Comparison of ENCODE assay signal across 8 cellular contexts in genomic region chr12:113232787-113233585, GRCh38. TPM values are rescaled to one million over a fixed set of nuclear protein-coding genes. Genes with fewer than 3 reads are reported as not detected.
DNase-seq lines count a peak whose midpoint lies in the region; ATAC-seq and TF ChIP-seq lines count a peak whose summit lies in the region.

No MANE protein-coding gene starts in this region.

- H3K79me2 ChIP-seq in GM23338 (replicated peaks; ENCODE audit: insufficient read depth), result no peaks in the 10 kb centered on the region

- POLR2A ChIA-PET in naive thymus-derived CD8-positive, alpha-beta T cell (lab: Charles Lee), result interaction anchor here (0.5 to 5.0 kb wide), 6 partner anchors 10 to 43 kb away, joined by 3 to 46 read pairs (median 4); partner anchors contain the start of gene TPCN1

- WGBS in tibial nerve, 2 donors, result 63 to 64% methylated on average over 23 to 24 of the region's 25 CpGs

- H3K27me3 Mint-ChIP-seq in GM23338 (ENCODE audit: insufficient read depth, low read depth, poor library complexity), result peaks cover 8% of the 10 kb centered on the region
- no peaks in the 10 kb centered on the region for H3K27me3 Mint-ChIP-seq in naive thymus-derived CD8-positive, alpha-beta T cell
- no peaks in the 10 kb centered on the region for H3K27me3 Mint-ChIP-seq in stimulated activated naive CD8-positive, alpha-beta T cell treated with anti-CD3 and anti-CD28 coated beads, Interleukin-15, amount 100 ng/mL, for 72 hours

- H3K27ac ChIP-seq in GM23338 (ENCODE audit: low read depth) (peak overlapping the region; percentile 74; the same call in 1 of the 2 replicates), tibial nerve (peak overlapping the region in 2 of 4 donors; percentile 49 to 66)

- in situ Hi-C loops in G401 (cut with HindIII; ENCODE audit: low sequenced_read_pairs), result no loop called here

- H3K9me3 ChIP-seq in tibial nerve, result no peaks in the 10 kb centered on the region

- peaks cover 38% of the 10 kb centered on the region for H3K36me3 Mint-ChIP-seq in GM23338 (ENCODE audit: low read depth)
- peaks cover 7 to 42% (median 9%) of the 10 kb centered on the region in 3 donors for H3K36me3 Mint-ChIP-seq in naive thymus-derived CD8-positive, alpha-beta T cell

- H3K4me3 ChIP-seq in GM23338 (peak overlapping the region; percentile 18; the same call in 1 of the 2 replicates), choroid plexus epithelial cell (ENCODE audit: low read depth, low read length) (no peak overlapping the region), tibial nerve (no peak overlapping the region)

- H3K4me3 Mint-ChIP-seq in GM23338, result peak overlapping the region; percentile 55
- peak overlapping the region; percentile 73 to 92 (median 90) for H3K4me3 Mint-ChIP-seq in naive thymus-derived CD8-positive, alpha-beta T cell
- peak overlapping the region; percentile 80 to 83 for H3K4me3 Mint-ChIP-seq in stimulated activated naive CD8-positive, alpha-beta T cell treated with anti-CD3 and anti-CD28 coated beads, Interleukin-15, amount 100 ng/mL, for 72 hours

- TF ChIP-seq POLR2A in tibial nerve (IDR thresholded peaks at IDR 0.05), result no peak

- no peak overlapping the region for H2AFZ ChIP-seq in GM23338

- TF ChIP-seq EP300 in tibial nerve (IDR thresholded peaks at IDR 0.05), result peak in 1 of 2 donors; percentile 63

- no peaks in the 10 kb centered on the region for H3F3A ChIP-seq in GM23338 (replicated peaks; ENCODE audit: low read depth)

- H3K27me3 ChIP-seq in GM23338 (ENCODE audit: insufficient read depth), result no peaks in the 10 kb centered on the region
- H3K27me3 ChIP-seq in tibial nerve, result no peaks in the 10 kb centered on the region

- H3K27ac Mint-ChIP-seq in GM23338, result peak overlapping the region; percentile 93
- peak overlapping the region; percentile 73 to 96 (median 93) for H3K27ac Mint-ChIP-seq in naive thymus-derived CD8-positive, alpha-beta T cell
- peak overlapping the region; percentile 87 to 90 for H3K27ac Mint-ChIP-seq in stimulated activated naive CD8-positive, alpha-beta T cell treated with anti-CD3 and anti-CD28 coated beads, Interleukin-15, amount 100 ng/mL, for 72 hours

- H3K4me1 Mint-ChIP-seq in GM23338, result peaks cover 34% of the 10 kb centered on the region
- H3K4me1 Mint-ChIP-seq in naive thymus-derived CD8-positive, alpha-beta T cell, result peaks cover 20 to 74% (median 63%) of the 10 kb centered on the region in 4 donors
- H3K4me1 Mint-ChIP-seq in stimulated activated naive CD8-positive, alpha-beta T cell treated with anti-CD3 and anti-CD28 coated beads, Interleukin-15, amount 100 ng/mL, for 72 hours, result peaks cover 66% of the 10 kb centered on the region

- peak; percentile 92 for ATAC-seq in GM23338
- peak; percentile 69 to 70 for ATAC-seq in activated CD4-positive, CD25-positive, alpha-beta regulatory T cell treated with anti-CD3 and anti-CD28 coated beads, Interleukin-2, amount 50 U/mL, for 24 hours
- peak; percentile 96 to 97 for ATAC-seq in naive thymus-derived CD8-positive, alpha-beta T cell
- ATAC-seq in stimulated activated naive CD8-positive, alpha-beta T cell treated with anti-CD3 and anti-CD28 coated beads, Interleukin-15, amount 100 ng/mL, for 72 hours, result peak; percentile 88

- peak; percentile 74 for DNase-seq in G401 (ENCODE audit: low spot score)
- DNase-seq in GM23338 (ENCODE audit: low spot score), result peak; percentile 92
- DNase-seq in NCI-H128 (lab: John Stamatoyannopoulos, UW; ENCODE audit: unreplicated experiment), result peak; percentile 92
- peak; percentile 73 for DNase-seq in choroid plexus epithelial cell (ENCODE audit: low read depth)
- peak; percentile 55 to 87 (median 80) for DNase-seq in naive thymus-derived CD8-positive, alpha-beta T cell
- peak; percentile 64 to 80 for DNase-seq in stimulated activated naive CD8-positive, alpha-beta T cell treated with anti-CD3 and anti-CD28 coated beads, Interleukin-15, amount 100 ng/mL, for 72 hours
- no peak for DNase-seq in tibial nerve (ENCODE audit: low spot score in 2 of 2)

- peaks cover 15% of the 10 kb centered on the region for H3K4me1 ChIP-seq in GM23338 (ENCODE audit: insufficient read depth)
- peaks cover 0 to 68% (median 12%) of the 10 kb centered on the region in 4 donors for H3K4me1 ChIP-seq in tibial nerve

- H3K9me2 ChIP-seq in GM23338 (ENCODE audit: insufficient read depth), result no peaks in the 10 kb centered on the region

- no peaks in the 10 kb centered on the region; the same call in 2 of the 3 replicates for H3K9me3 Mint-ChIP-seq in GM23338
- H3K9me3 Mint-ChIP-seq in naive thymus-derived CD8-positive, alpha-beta T cell, result no peaks in the 10 kb centered on the region
- H3K9me3 Mint-ChIP-seq in stimulated activated naive CD8-positive, alpha-beta T cell treated with anti-CD3 and anti-CD28 coated beads, Interleukin-15, amount 100 ng/mL, for 72 hours, result no peaks in the 10 kb centered on the region

- H3K4me2 ChIP-seq in GM23338, result peak overlapping the region; percentile 72

- TF ChIP-seq CTCF in GM23338 (conservative IDR thresholded peaks at IDR 0.05; ENCODE audit: low read depth in 2 of 2) (peak in 1 of 2 experiments; percentile 40; a peak in 2 of 4 replicates), choroid plexus epithelial cell (conservative IDR thresholded peaks at IDR 0.05; ENCODE audit: low read depth, low read length) (no peak), tibial nerve (IDR thresholded peaks at IDR 0.05) (no peak)

- H3K36me3 ChIP-seq in GM23338 (ENCODE audit: insufficient read depth) (peaks cover 9% of the 10 kb centered on the region; the same call in 1 of the 2 replicates), tibial nerve (peaks cover 0 to 79% (median 0%) of the 10 kb centered on the region in 3 donors)

- H4K20me1 ChIP-seq in GM23338 (replicated peaks; ENCODE audit: insufficient read depth), result no peaks in the 10 kb centered on the region

TF ChIP-seq in GM23338, 12 proteins besides CTCF, POLR2A, EP300 and RAD21 (continues in another document):
- no peak for TF ChIP-seq JUNB (IDR thresholded peaks at IDR 0.05; ENCODE audit: unreplicated experiment)
- TF ChIP-seq POLR2AphosphoS5 (IDR thresholded peaks at IDR 0.05; ENCODE audit: low read depth), result no peak
- no peak for TF ChIP-seq REST (IDR thresholded peaks at IDR 0.05; ENCODE audit: unreplicated experiment)
- TF ChIP-seq ETS1 (IDR thresholded peaks at IDR 0.05), result no peak
- TF ChIP-seq ZNF114 (CRISPR knock-in tag; IDR thresholded peaks at IDR 0.05), result no peak
- no peak for TF ChIP-seq ZNF331 (CRISPR knock-in tag; IDR thresholded peaks at IDR 0.05; ENCODE audit: low read depth)
- no peak for TF ChIP-seq STAT1 (IDR thresholded peaks at IDR 0.05; ENCODE audit: unreplicated experiment)

RNA-seq across cellular contexts. Expression of gene TPCN1, which starts 11.7 kb away (rescaled TPM):
- 6.9 and 14.3 TPM in 2 replicates for total RNA-seq in G401 (2014; rRNA removed; shearing (Covaris generic))
- 12.2 and 14.4 TPM in 2 replicates for total RNA-seq in GM23338 (2014; rRNA removed; shearing (Covaris generic))
- polyA plus RNA-seq in GM23338 (2016; fragmentation: Nextera tagmentation; extraction: Ambion mirVana), result 11.2 and 16.2 TPM in 2 replicates
- total RNA-seq in naive thymus-derived CD8-positive, alpha-beta T cell, result 10 to 100 TPM; 81.2 to 83.0 TPM
- 10 to 100 TPM in 2 of 3 donors, 1 to 10 TPM in 1; 6.7 to 16.5 (median 11.0) TPM for polyA plus RNA-seq in naive thymus-derived CD8-positive, alpha-beta T cell
- 10 to 100 TPM; 62.7 to 77.6 (median 69.8) TPM for total RNA-seq in tibial nerve

RNA-seq across cellular contexts. Expression of gene RITA1, which starts 47.5 kb away (rescaled TPM):
- 63.7 and 69.2 TPM in 2 replicates for total RNA-seq in G401 (2014; rRNA removed; shearing (Covaris generic))
- 33.0 and 40.4 TPM in 2 replicates for total RNA-seq in GM23338 (2014; rRNA removed; shearing (Covaris generic))
- polyA plus RNA-seq in GM23338 (2016; fragmentation: Nextera tagmentation; extraction: Ambion mirVana), result 20.0 and 21.4 TPM in 2 replicates
- 10 to 100 TPM; 12.8 to 17.1 TPM for total RNA-seq in naive thymus-derived CD8-positive, alpha-beta T cell
- 10 to 100 TPM; 22.9 to 26.2 (median 24.6) TPM for polyA plus RNA-seq in naive thymus-derived CD8-positive, alpha-beta T cell
- total RNA-seq in tibial nerve, result 10 to 100 TPM in 3 of 4 donors, 1 to 10 TPM in 1; 8.3 to 27.5 (median 14.1) TPM

RNA-seq across cellular contexts. Expression of gene DDX54, which starts 47.7 kb away (rescaled TPM):
- 63.1 and 130 TPM in 2 replicates for total RNA-seq in G401 (2014; rRNA removed; shearing (Covaris generic))
- 79.6 and 84.1 TPM in 2 replicates for total RNA-seq in GM23338 (2014; rRNA removed; shearing (Covaris generic))
- polyA plus RNA-seq in GM23338 (2016; fragmentation: Nextera tagmentation; extraction: Ambion mirVana), result 89.4 and 89.5 TPM in 2 replicates
- 10 to 100 TPM; 76.1 to 81.8 TPM for total RNA-seq in naive thymus-derived CD8-positive, alpha-beta T cell
- 10 to 100 TPM; 17.9 to 38.2 (median 24.3) TPM for polyA plus RNA-seq in naive thymus-derived CD8-positive, alpha-beta T cell
- 100 to 1,000 TPM in 1 of 4 donors, 10 to 100 TPM in 3; 49.4 to 105 (median 83.0) TPM for total RNA-seq in tibial nerve

Comparison
In these comparisons a context has a peak if more than half of its experiments do, and no peak if none do; other contexts are left out.
1. DNase-seq: peak in G401 (single experiment), GM23338 (single experiment), NCI-H128 (single experiment), choroid plexus epithelial cell (single experiment), naive thymus-derived CD8-positive, alpha-beta T cell (10 of 10) and stimulated activated naive CD8-positive, alpha-beta T cell treated with anti-CD3 and anti-CD28 coated beads, Interleukin-15, amount 100 ng/mL, for 72 hours (2 of 2); none in tibial nerve (0 of 2).
2. Peak in every context shown above with its lines, with median percentiles within 50 percentile points of each other: ATAC-seq, H3K27ac Mint-ChIP-seq and H3K4me3 Mint-ChIP-seq.